Comparison of ENCODE assay signal across 20 cellular contexts in the genomic region with DNA sequence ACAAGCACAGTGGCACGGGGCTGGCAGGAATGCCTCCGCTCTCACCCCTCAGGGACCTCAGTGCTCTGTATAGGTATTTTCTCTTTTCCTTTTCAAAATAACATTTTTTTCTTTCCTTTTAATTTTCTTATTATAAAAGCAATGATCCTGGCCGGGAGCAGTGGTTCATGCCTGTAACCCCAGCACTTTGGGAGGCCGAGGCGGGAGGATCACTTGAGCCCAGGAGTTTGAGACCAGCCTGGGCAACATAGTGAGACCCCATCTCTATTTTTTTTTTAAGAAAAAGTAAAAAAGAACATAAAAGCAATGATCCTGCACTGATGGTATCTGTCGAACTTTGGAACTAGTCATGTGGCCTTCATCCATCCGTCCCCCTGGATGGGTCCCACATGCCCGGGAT. TPM values are rescaled to one million over a fixed set of nuclear protein-coding genes. Genes with fewer than 3 reads are reported as not detected.
"Had no signal": no experiment of that assay in that cellular context is flagged by ENCODE, and none has a peak within 500 bp of the region (broad histone marks: within the 10 kb centered on the region; RNA-seq: fewer than 3 reads in every experiment).

No MANE protein-coding gene starts in this region.

- H3K4me3 ChIP-seq: ovary, right lobe of liver, SK-N-MC, smooth muscle cell, upper lobe of right lung had no signal

- H3K36me3 ChIP-seq: ovary, right lobe of liver, upper lobe of right lung, WERI-Rb-1 had no signal

- ATAC-seq: right lobe of liver; stimulated activated naive CD8-positive, alpha-beta T cell treated with anti-CD3 and anti-CD28 coated beads, Interleukin-15, amount 100 ng/mL, for 72 hours had no signal

- H3K9me3 Mint-ChIP-seq: activated CD4-positive, alpha-beta memory T cell treated with anti-CD3 and anti-CD28 coated beads, Interleukin-2, amount 10 ng/mL, durations not matched to agents 7 days and 5 days; stimulated activated naive CD8-positive, alpha-beta T cell treated with anti-CD3 and anti-CD28 coated beads, Interleukin-15, amount 100 ng/mL, for 72 hours had no signal

- H3K27ac Mint-ChIP-seq: activated CD4-positive, alpha-beta memory T cell treated with anti-CD3 and anti-CD28 coated beads, Interleukin-2, amount 10 ng/mL, durations not matched to agents 7 days and 5 days; stimulated activated naive CD8-positive, alpha-beta T cell treated with anti-CD3 and anti-CD28 coated beads, Interleukin-15, amount 100 ng/mL, for 72 hours had no signal

- H3K27ac ChIP-seq: epithelial cell of prostate, ovary, right lobe of liver, SK-N-MC, upper lobe of right lung, WERI-Rb-1 had no signal

- H3K9me3 ChIP-seq: ovary, right lobe of liver, upper lobe of right lung had no signal

- H3K27me3 Mint-ChIP-seq: activated CD4-positive, alpha-beta memory T cell treated with anti-CD3 and anti-CD28 coated beads, Interleukin-2, amount 10 ng/mL, durations not matched to agents 7 days and 5 days; stimulated activated naive CD8-positive, alpha-beta T cell treated with anti-CD3 and anti-CD28 coated beads, Interleukin-15, amount 100 ng/mL, for 72 hours had no signal

- FAIRE-seq: astrocyte, bronchial epithelial cell had no signal

- DNase-seq: activated CD4-positive, alpha-beta memory T cell treated with anti-CD3 and anti-CD28 coated beads, Interleukin-2, amount 10 ng/mL, durations not matched to agents 7 days and 5 days; activated effector memory CD4-positive, alpha-beta T cell treated with anti-CD3 and anti-CD28 coated beads, Interleukin-2, amount 50 U/mL, for 16 hours; dermis blood vessel endothelial cell; foreskin melanocyte; mesendoderm; ovary; right lobe of liver; stimulated activated CD4-positive, alpha-beta T cell treated with anti-CD3 and anti-CD28 coated beads, Interleukin-4, amount 100 ng/mL, for 4 hours; stimulated activated naive CD8-positive, alpha-beta T cell treated with anti-CD3 and anti-CD28 coated beads, Interleukin-15, amount 100 ng/mL, for 72 hours; WERI-Rb-1 had no signal

- H3K4me1 ChIP-seq: upper lobe of right lung had no signal

- H3K4me2 ChIP-seq: smooth muscle cell had no signal

- H3K27me3 ChIP-seq: ovary, right lobe of liver, upper lobe of right lung had no signal

RNA-seq across cellular contexts. Expression of gene PRF1, which starts 3.2 kb away (rescaled TPM):
- total RNA-seq: bronchial epithelial cell, chondrocyte, dermis blood vessel endothelial cell, fibroblast of lung, pulmonary artery endothelial cell, smooth muscle cell had no signal
- polyA plus RNA-seq: fibroblast of lung, neural cell, smooth muscle cell had no signal
